8 cellular contexts compared by ENCODE assay signal in the genomic region with DNA sequence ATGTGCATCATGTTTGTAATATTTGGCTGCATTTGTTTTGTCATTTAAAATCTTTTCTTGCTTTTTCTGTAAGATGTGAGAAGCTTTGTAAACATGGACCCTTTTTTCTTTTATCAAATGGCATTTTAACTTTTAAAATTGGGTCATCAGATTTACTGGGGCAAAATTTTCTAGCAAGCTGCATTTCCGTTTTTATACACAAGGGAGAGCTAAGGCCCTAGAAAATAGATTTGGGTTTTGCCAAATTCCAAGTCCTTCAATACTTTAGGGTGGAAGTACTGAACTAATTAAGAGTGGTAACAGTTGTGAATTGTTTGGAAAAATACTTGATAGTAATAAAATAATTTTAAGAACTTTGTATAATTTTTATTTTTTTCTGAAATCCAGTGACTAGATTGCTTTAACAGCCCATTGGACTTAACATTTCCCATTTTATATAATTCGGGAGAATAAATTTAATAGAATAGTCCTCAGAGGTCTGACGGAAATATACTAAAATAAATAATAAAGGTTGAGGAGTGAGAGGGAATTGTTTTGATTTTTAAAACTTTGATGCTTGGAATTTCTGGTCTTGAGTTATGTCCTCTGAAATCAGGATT.
A peak's percentile ranks its signal among the peaks of the same experiment; 100 is the strongest.
DNase-seq lines count a peak whose midpoint lies in the region; ATAC-seq and TF ChIP-seq lines count a peak whose summit lies in the region.

No MANE protein-coding gene starts in this region.

- no peaks in the 10 kb centered on the region for H3K9me3 ChIP-seq in ovary

- H3K27me3 ChIP-seq in ovary = no peaks in the 10 kb centered on the region

- H3K4me1 ChIP-seq in ovary (ENCODE audit: insufficient read depth) = peaks cover 12% of the 10 kb centered on the region

- peak; percentile 72 for TF ChIP-seq CTCF in natural killer cell (IDR thresholded peaks at IDR 0.05)
- TF ChIP-seq CTCF in endothelial cell (IDR thresholded peaks at IDR 0.05; ENCODE audit: unreplicated experiment) = peak; percentile 75
- peak; percentile 51 to 93 (median 82) for TF ChIP-seq CTCF in ovary (IDR thresholded peaks at IDR 0.05)

- H3K4me3 Mint-ChIP-seq in natural killer cell (no peak overlapping the region), endothelial cell (ENCODE audit: unreplicated experiment) (no peak overlapping the region)
- no peak overlapping the region for H3K4me3 Mint-ChIP-seq in natural killer cell treated with Interleukin-12 subunit alpha and Interleukin-12 subunit beta and Interleukin-15 and Interleukin-18, amount 100 ng/mL, for 72 hours
- no peak overlapping the region for H3K4me3 Mint-ChIP-seq in activated T-helper 1 cell treated with anti-CD3 and anti-CD28 coated beads, Interleukin-12 subunit alpha, Interleukin-12 subunit beta, Interleukin-2, Interleukin-4 antibody, amounts not matched to agents 30 ng/mL and 10 ng/mL and 1 ng/mL, durations not matched to agents 14 hours and 24 hours and 36 hours

- H3K4me1 Mint-ChIP-seq in natural killer cell = peaks cover 43 to 60% of the 10 kb centered on the region in 2 donors
- peaks cover 28 to 29% of the 10 kb centered on the region in 2 donors for H3K4me1 Mint-ChIP-seq in natural killer cell treated with Interleukin-12 subunit alpha and Interleukin-12 subunit beta and Interleukin-15 and Interleukin-18, amount 100 ng/mL, for 72 hours (ENCODE audit: low read depth in 2 of 2)
- peaks cover 9% of the 10 kb centered on the region for H3K4me1 Mint-ChIP-seq in endothelial cell (ENCODE audit: unreplicated experiment)
- H3K4me1 Mint-ChIP-seq in activated T-helper 1 cell treated with anti-CD3 and anti-CD28 coated beads, Interleukin-12 subunit alpha, Interleukin-12 subunit beta, Interleukin-2, Interleukin-4 antibody, amounts not matched to agents 30 ng/mL and 10 ng/mL and 1 ng/mL, durations not matched to agents 14 hours and 24 hours and 36 hours (ENCODE audit: low read depth) = peaks cover 4% of the 10 kb centered on the region

- H3K27ac ChIP-seq in ovary = no peak overlapping the region

- intact Hi-C loops in natural killer cell (cut with micrococcal nuclease) = loop anchor here (1.0 to 5.0 kb wide), 3 partner anchors 47 to 705 kb away; no protein-coding TSS in a partner anchor
- intact Hi-C loops in ovary (cut with DNase I) = loop anchor here (10.0 kb wide), 3 partner anchors 492 to 702 kb away; partner anchors contain the start of gene VLDLR (in 2 of the 4)
- intact Hi-C loops in activated T-helper 1 cell treated with anti-CD3 and anti-CD28 coated beads, Interleukin-12 subunit alpha, Interleukin-12 subunit beta, Interleukin-2, Interleukin-4 antibody, amounts not matched to agents 30 ng/mL and 10 ng/mL and 1 ng/mL, durations not matched to agents 14 hours and 24 hours and 36 hours (cut with micrococcal nuclease) = loop anchor here (1.0 to 5.0 kb wide), 3 partner anchors 48 to 595 kb away; partner anchors contain the start of gene VLDLR

- H3K4me3 ChIP-seq in ovary = no peak overlapping the region

- ATAC-seq in natural killer cell = peak in 1 of 3 donors; percentile 44
- no peak for ATAC-seq in natural killer cell treated with Interleukin-12 subunit alpha and Interleukin-12 subunit beta and Interleukin-15 and Interleukin-18, amount 100 ng/mL, for 72 hours
- no peak for ATAC-seq in GM19023 (IDR thresholded peaks at IDR 0.05; ENCODE audit: unreplicated experiment)

- no peak for TF ChIP-seq POLR2A in ovary (IDR thresholded peaks at IDR 0.05)

- H3K9me3 Mint-ChIP-seq in natural killer cell (no peaks in the 10 kb centered on the region), endothelial cell (ENCODE audit: unreplicated experiment) (no peaks in the 10 kb centered on the region)
- H3K9me3 Mint-ChIP-seq in natural killer cell treated with Interleukin-12 subunit alpha and Interleukin-12 subunit beta and Interleukin-15 and Interleukin-18, amount 100 ng/mL, for 72 hours = no peaks in the 10 kb centered on the region
- H3K9me3 Mint-ChIP-seq in activated T-helper 1 cell treated with anti-CD3 and anti-CD28 coated beads, Interleukin-12 subunit alpha, Interleukin-12 subunit beta, Interleukin-2, Interleukin-4 antibody, amounts not matched to agents 30 ng/mL and 10 ng/mL and 1 ng/mL, durations not matched to agents 14 hours and 24 hours and 36 hours = no peaks in the 10 kb centered on the region

- H3K27ac Mint-ChIP-seq in natural killer cell (peak overlapping the region; percentile 19 to 41), endothelial cell (ENCODE audit: unreplicated experiment) (no peak overlapping the region)
- H3K27ac Mint-ChIP-seq in natural killer cell treated with Interleukin-12 subunit alpha and Interleukin-12 subunit beta and Interleukin-15 and Interleukin-18, amount 100 ng/mL, for 72 hours = no peak overlapping the region
- no peak overlapping the region for H3K27ac Mint-ChIP-seq in activated T-helper 1 cell treated with anti-CD3 and anti-CD28 coated beads, Interleukin-12 subunit alpha, Interleukin-12 subunit beta, Interleukin-2, Interleukin-4 antibody, amounts not matched to agents 30 ng/mL and 10 ng/mL and 1 ng/mL, durations not matched to agents 14 hours and 24 hours and 36 hours

- no peaks in the 10 kb centered on the region for H3K36me3 ChIP-seq in ovary

- WGBS in ovary, 3 donors = 39 to 47% (median 44%) methylated on average over 3 of the region's 3 CpGs

- no peaks in the 10 kb centered on the region for H3K36me3 Mint-ChIP-seq in natural killer cell
- H3K36me3 Mint-ChIP-seq in natural killer cell treated with Interleukin-12 subunit alpha and Interleukin-12 subunit beta and Interleukin-15 and Interleukin-18, amount 100 ng/mL, for 72 hours = peaks cover 4% of the 10 kb centered on the region
- H3K36me3 Mint-ChIP-seq in endothelial cell (ENCODE audit: low read depth, unreplicated experiment) = peaks cover 5% of the 10 kb centered on the region
- H3K36me3 Mint-ChIP-seq in activated T-helper 1 cell treated with anti-CD3 and anti-CD28 coated beads, Interleukin-12 subunit alpha, Interleukin-12 subunit beta, Interleukin-2, Interleukin-4 antibody, amounts not matched to agents 30 ng/mL and 10 ng/mL and 1 ng/mL, durations not matched to agents 14 hours and 24 hours and 36 hours (ENCODE audit: low read depth) = peaks cover 37% of the 10 kb centered on the region

- DNase-seq in natural killer cell (no peak), NCI-H774 (lab: John Stamatoyannopoulos, UW) (peak; percentile 40), endothelial cell (ENCODE audit: low spot score) (no peak), ovary (no peak), NCI-H2029 treated with DMSO at 0.1 percent for 48 hours (lab: John Stamatoyannopoulos, UW) (no peak)
- DNase-seq in natural killer cell treated with Interleukin-12 subunit alpha and Interleukin-12 subunit beta and Interleukin-15 and Interleukin-18, amount 100 ng/mL, for 72 hours (ENCODE audit: low spot score) = no peak
- no peak for DNase-seq in activated T-helper 1 cell treated with anti-CD3 and anti-CD28 coated beads, Interleukin-12 subunit alpha, Interleukin-12 subunit beta, Interleukin-2, Interleukin-4 antibody, amounts not matched to agents 30 ng/mL and 10 ng/mL and 1 ng/mL, durations not matched to agents 14 hours and 24 hours and 36 hours (ENCODE audit: low spot score)

- no peak for TF ChIP-seq EP300 in ovary (IDR thresholded peaks at IDR 0.05)

- no peaks in the 10 kb centered on the region for H3K27me3 Mint-ChIP-seq in natural killer cell (ENCODE audit: low read depth in 2 of 2)
- H3K27me3 Mint-ChIP-seq in natural killer cell treated with Interleukin-12 subunit alpha and Interleukin-12 subunit beta and Interleukin-15 and Interleukin-18, amount 100 ng/mL, for 72 hours = no peaks in the 10 kb centered on the region
- H3K27me3 Mint-ChIP-seq in endothelial cell (ENCODE audit: unreplicated experiment) = no peaks in the 10 kb centered on the region
- H3K27me3 Mint-ChIP-seq in activated T-helper 1 cell treated with anti-CD3 and anti-CD28 coated beads, Interleukin-12 subunit alpha, Interleukin-12 subunit beta, Interleukin-2, Interleukin-4 antibody, amounts not matched to agents 30 ng/mL and 10 ng/mL and 1 ng/mL, durations not matched to agents 14 hours and 24 hours and 36 hours (ENCODE audit: insufficient read depth) = no peaks in the 10 kb centered on the region

Comparison
In these comparisons a context has a peak if more than half of its experiments do, and no peak if none do; other contexts are left out.
1. H3K27ac Mint-ChIP-seq: peak in natural killer cell (2 of 2); none in natural killer cell treated with Interleukin-12 subunit alpha and Interleukin-12 subunit beta and Interleukin-15 and Interleukin-18, amount 100 ng/mL, for 72 hours (0 of 2), endothelial cell (single experiment) and activated T-helper 1 cell treated with anti-CD3 and anti-CD28 coated beads, Interleukin-12 subunit alpha, Interleukin-12 subunit beta, Interleukin-2, Interleukin-4 antibody, amounts not matched to agents 30 ng/mL and 10 ng/mL and 1 ng/mL, durations not matched to agents 14 hours and 24 hours and 36 hours (single experiment).
2. Peak in every context shown above with its lines, with median percentiles within 50 percentile points of each other: CTCF ChIP-seq.